In genomic region chr1:99652881-99653281, GRCh38 we compare ENCODE assay signal across 25 cellular contexts. TPM values are rescaled to one million over a fixed set of nuclear protein-coding genes. Genes with fewer than 3 reads are reported as not detected.
DNase-seq lines count a peak whose midpoint lies in the region; ATAC-seq, FAIRE-seq and TF ChIP-seq lines count a peak whose summit lies in the region.
"Had no signal": no experiment of that assay in that cellular context is flagged by ENCODE, and none has a peak within 500 bp of the region (broad histone marks: within the 10 kb centered on the region; RNA-seq: fewer than 3 reads in every experiment).

No MANE protein-coding gene starts in this region.

- POLR2A ChIA-PET in H1 (lab: Charles Lee; ENCODE audit: partially characterized antibody): no interaction called here

- no peak for TF ChIP-seq POLR2A in H1 (IDR thresholded peaks at IDR 0.05; ENCODE audit: control extremely low read depth in 1 of 2, low read depth in 2 of 2, low read length in 2 of 2)

- H2BK5ac ChIP-seq in H1 (ENCODE audit: low read depth, low read length): no peak overlapping the region
- no peak overlapping the region for H2BK5ac ChIP-seq in mesendoderm (ENCODE audit: low read length)

- no peaks in the 10 kb centered on the region for H3K9me3 Mint-ChIP-seq in stimulated activated effector memory CD8-positive, alpha-beta T cell treated with anti-CD3 and anti-CD28 coated beads, Interleukin-12 subunit alpha, Interleukin-12 subunit beta, amount 100 ng/mL, for 72 hours
- H3K9me3 Mint-ChIP-seq: activated naive CD4-positive, alpha-beta T cell treated with anti-CD3 and anti-CD28 coated beads, Interleukin-2, amount 50 U/mL, for 72 hours; T-cell had no signal

- H2BK12ac ChIP-seq in H1 (ENCODE audit: low read depth, low read length): no peak overlapping the region

- H3K4me1 Mint-ChIP-seq in stimulated activated effector memory CD8-positive, alpha-beta T cell treated with anti-CD3 and anti-CD28 coated beads, Interleukin-12 subunit alpha, Interleukin-12 subunit beta, amount 100 ng/mL, for 72 hours: no peaks in the 10 kb centered on the region
- H3K4me1 Mint-ChIP-seq: T-cell had no signal

- no peak overlapping the region for H3K4me3 Mint-ChIP-seq in stimulated activated effector memory CD8-positive, alpha-beta T cell treated with anti-CD3 and anti-CD28 coated beads, Interleukin-12 subunit alpha, Interleukin-12 subunit beta, amount 100 ng/mL, for 72 hours
- H3K4me3 Mint-ChIP-seq: T-cell had no signal

- no peak overlapping the region for H2AFZ ChIP-seq in H1 (ENCODE audit: low read length)

- no peak for ATAC-seq in stimulated activated effector memory CD8-positive, alpha-beta T cell treated with anti-CD3 and anti-CD28 coated beads, Interleukin-12 subunit alpha, Interleukin-12 subunit beta, amount 100 ng/mL, for 72 hours
- ATAC-seq: activated naive CD4-positive, alpha-beta T cell treated with anti-CD3 and anti-CD28 coated beads, Interleukin-2, amount 50 U/mL, for 72 hours; T-cell had no signal

- H3K4me3 ChIP-seq in AG10803 (ENCODE audit: low read length) (no peak overlapping the region), NT2/D1 (ENCODE audit: insufficient read length, low read depth) (no peak overlapping the region), H1 (ENCODE audit: extremely low read depth in 1 of 4, insufficient read depth in 2 of 4, low read depth in 3 of 4, low read length in 4 of 4) (no peak overlapping the region), mesendoderm (ENCODE audit: low read length) (no peak overlapping the region)
- H3K4me3 ChIP-seq: BLaER1 treated with 17β-estradiol and CSF1 and Interleukin-3, amounts not matched to agents 10 nM and 100 nM had no signal

- H2BK20ac ChIP-seq in H1 (ENCODE audit: low read length): no peak overlapping the region

- no peak overlapping the region for H4K91ac ChIP-seq in H1 (replicated peaks; ENCODE audit: insufficient read length, low read length)

- H3K36me3 ChIP-seq in NT2/D1 (ENCODE audit: insufficient read depth, insufficient read length, low read length) (no peaks in the 10 kb centered on the region), H1 (ENCODE audit: control insufficient read depth in 2 of 4, insufficient read depth in 4 of 4, low read length in 3 of 4) (no peaks in the 10 kb centered on the region), mesendoderm (ENCODE audit: control insufficient read depth, insufficient read depth, low read length) (no peaks in the 10 kb centered on the region)
- H3K36me3 ChIP-seq: BLaER1 treated with 17β-estradiol and CSF1 and Interleukin-3, amounts not matched to agents 10 nM and 100 nM; brain microvascular endothelial cell had no signal

- H3K18ac ChIP-seq in H1 (ENCODE audit: extremely low read depth, low read length) (no peak overlapping the region), mesendoderm (ENCODE audit: low read length) (no peak overlapping the region)

- H3K56ac ChIP-seq in H1 (replicated peaks; ENCODE audit: insufficient read length, low read depth, low read length): no peak overlapping the region
- no peak overlapping the region for H3K56ac ChIP-seq in mesendoderm (ENCODE audit: low read length)

- TF ChIP-seq CTCF in AG10803 (conservative IDR thresholded peaks at IDR 0.05; ENCODE audit: low read length): no peak
- TF ChIP-seq CTCF in H1 (IDR thresholded peaks at IDR 0.05; ENCODE audit: control extremely low read depth in 1 of 3, insufficient read depth in 1 of 3, low read depth in 1 of 3, low read length in 3 of 3): no peak

- H2AK5ac ChIP-seq in H1 (ENCODE audit: low read depth, low read length) (no peak overlapping the region), mesendoderm (ENCODE audit: low read length) (no peak overlapping the region)

- H3K23me2 ChIP-seq in H1 (ENCODE audit: low read depth, low read length): no peaks in the 10 kb centered on the region

- no peaks in the 10 kb centered on the region for H3K36me3 Mint-ChIP-seq in stimulated activated effector memory CD8-positive, alpha-beta T cell treated with anti-CD3 and anti-CD28 coated beads, Interleukin-12 subunit alpha, Interleukin-12 subunit beta, amount 100 ng/mL, for 72 hours
- H3K36me3 Mint-ChIP-seq: activated naive CD4-positive, alpha-beta T cell treated with anti-CD3 and anti-CD28 coated beads, Interleukin-2, amount 50 U/mL, for 72 hours; T-cell had no signal

- DNase-seq in AG10803 (ENCODE audit: low read depth) (peak; percentile 24), NT2/D1 (ENCODE audit: low read depth, low spot score) (peak; percentile 23), H1 (ENCODE audit: low read depth in 1 of 2, low spot score in 2 of 2) (no peak), mesendoderm (peak; percentile 53), urothelium cell line (ENCODE audit: low spot score) (no peak)
- DNase-seq in activated CD4-positive, alpha-beta T cell treated with anti-CD3 and anti-CD28 coated beads for 4 hours: no peak
- no peak for DNase-seq in activated CD4-positive, alpha-beta T cell treated with anti-CD3 and anti-CD28 coated beads, Interleukin-2, amount 50 U/mL, for 1 hour
- DNase-seq in stimulated activated effector memory CD8-positive, alpha-beta T cell treated with anti-CD3 and anti-CD28 coated beads, Interleukin-12 subunit alpha, Interleukin-12 subunit beta, amount 100 ng/mL, for 72 hours (ENCODE audit: low spot score in 2 of 2): no peak
- DNase-seq: ACHN; activated T-cell treated with anti-CD3 and anti-CD28 coated beads, Interleukin-2, amount 50 U/mL, for 48 hours; brain microvascular endothelial cell; Calu3; cortex of kidney; hypothalamus; NCI-H1092; NCI-H1930; NCI-H226; NCI-H774; occipital lobe; OCI-M1; T-cell had no signal

- TF ChIP-seq EP300 in H1 (IDR thresholded peaks at IDR 0.05; ENCODE audit: borderline replicate concordance in 1 of 2, low read depth in 2 of 2, low read length in 2 of 2): no peak

- no peak overlapping the region for H3K4ac ChIP-seq in H1 (replicated peaks; ENCODE audit: insufficient read length, low read depth, low read length)
- H3K4ac ChIP-seq in mesendoderm (ENCODE audit: low read depth, low read length): no peak overlapping the region

- H4K5ac ChIP-seq in H1 (ENCODE audit: insufficient read length, low read depth, low read length): no peak overlapping the region
- no peak overlapping the region for H4K5ac ChIP-seq in mesendoderm (ENCODE audit: low read length)

- FAIRE-seq in H1 (lab: Jason Lieb, UNC): peak; percentile 82
- no peak for FAIRE-seq in urothelium cell line (lab: Jason Lieb, UNC)
- FAIRE-seq: GM19239, islet of Langerhans had no signal

- H3K23ac ChIP-seq in H1 (ENCODE audit: insufficient read length) (no peak overlapping the region), mesendoderm (ENCODE audit: low read length) (no peak overlapping the region)

- H3K4me2 ChIP-seq in H1 (ENCODE audit: insufficient read depth in 1 of 2, low read depth in 2 of 2, low read length in 2 of 2) (no peak overlapping the region; a peak in 1 of 4 replicates), mesendoderm (ENCODE audit: low read length) (no peak overlapping the region)
- H3K4me2 ChIP-seq: BLaER1 treated with 17β-estradiol and CSF1 and Interleukin-3, amounts not matched to agents 10 nM and 100 nM had no signal

- H3K4me1 ChIP-seq in NT2/D1 (ENCODE audit: insufficient read depth, insufficient read length) (peaks cover 3% of the 10 kb centered on the region), H1 (replicated peaks in 1 of 4; ENCODE audit: control insufficient read depth in 3 of 4, insufficient read depth in 4 of 4, low read length in 3 of 4) (peaks cover 0 to 14% (median 5%) of the 10 kb centered on the region in 4 experiments; a peak in 3 of 7 replicates), mesendoderm (ENCODE audit: control insufficient read depth, low read depth, low read length) (peaks cover 1% of the 10 kb centered on the region)
- H3K4me1 ChIP-seq: BLaER1 treated with 17β-estradiol and CSF1 and Interleukin-3, amounts not matched to agents 10 nM and 100 nM had no signal

- H3K9me3 ChIP-seq in NT2/D1 (ENCODE audit: insufficient read depth, low read length) (no peaks in the 10 kb centered on the region), H1 (ENCODE audit: insufficient read depth in 2 of 2, low read depth in 1 of 2, low read length in 1 of 2) (no peaks in the 10 kb centered on the region)
- H3K9me3 ChIP-seq: BLaER1 treated with 17β-estradiol and CSF1 and Interleukin-3, amounts not matched to agents 10 nM and 100 nM had no signal

- H3K79me1 ChIP-seq in H1 (ENCODE audit: low read depth, low read length) (no peaks in the 10 kb centered on the region), mesendoderm (ENCODE audit: low read length) (no peaks in the 10 kb centered on the region)

- no peak overlapping the region for H3K14ac ChIP-seq in H1 (ENCODE audit: insufficient read length)

- H3K27me3 ChIP-seq in NT2/D1 (ENCODE audit: insufficient read depth, insufficient read length) (no peaks in the 10 kb centered on the region), H1 (replicated peaks in 1 of 4; ENCODE audit: control insufficient read depth in 3 of 4, extremely low read depth in 1 of 4, insufficient read depth in 3 of 4, low read length in 3 of 4) (no peaks in the 10 kb centered on the region), mesendoderm (ENCODE audit: insufficient read depth, low read length, poor library complexity) (no peaks in the 10 kb centered on the region)
- H3K27me3 ChIP-seq: BLaER1 treated with 17β-estradiol and CSF1 and Interleukin-3, amounts not matched to agents 10 nM and 100 nM; brain microvascular endothelial cell had no signal

- no peak overlapping the region for H2BK120ac ChIP-seq in H1 (replicated peaks; ENCODE audit: low read depth, low read length)
- H2BK120ac ChIP-seq in mesendoderm (ENCODE audit: low read depth, low read length): no peak overlapping the region

- CTCF ChIA-PET in H1 (lab: Charles Lee; ENCODE audit: partially characterized antibody): interaction anchor here (1.1 to 1.6 kb wide), 2 partner anchors 174 to 326 kb away, joined by 3 to 5 read pairs; no protein-coding TSS in a partner anchor

- no peaks in the 10 kb centered on the region for H4K20me1 ChIP-seq in H1 (replicated peaks in 1 of 2; ENCODE audit: control insufficient read depth in 1 of 2, insufficient read depth in 2 of 2, low read length in 2 of 2)
- H4K20me1 ChIP-seq: BLaER1 treated with 17β-estradiol and CSF1 and Interleukin-3, amounts not matched to agents 10 nM and 100 nM had no signal

- H2BK15ac ChIP-seq in H1 (ENCODE audit: low read length): no peak overlapping the region
- H2BK15ac ChIP-seq in mesendoderm (replicated peaks; ENCODE audit: low read depth): no peak overlapping the region

- no peak overlapping the region for H3K9ac ChIP-seq in NT2/D1 (ENCODE audit: insufficient read length, low read depth)
- no peak overlapping the region for H3K9ac ChIP-seq in H1 (replicated peaks in 1 of 4; ENCODE audit: extremely low read depth in 1 of 4, low read depth in 3 of 4, low read length in 3 of 4)
- no peak overlapping the region for H3K9ac ChIP-seq in mesendoderm (ENCODE audit: low read length)
- H3K9ac ChIP-seq: BLaER1 treated with 17β-estradiol and CSF1 and Interleukin-3, amounts not matched to agents 10 nM and 100 nM had no signal

- no peaks in the 10 kb centered on the region for H3K79me2 ChIP-seq in H1 (ENCODE audit: control insufficient read depth in 1 of 2, insufficient read depth in 2 of 2, low read length in 2 of 2)
- no peaks in the 10 kb centered on the region for H3K79me2 ChIP-seq in mesendoderm (ENCODE audit: control insufficient read depth, insufficient read depth, low read length)

- H3K27ac ChIP-seq in H1 (ENCODE audit: low read depth, low read length) (no peak overlapping the region), mesendoderm (ENCODE audit: low read depth, low read length) (no peak overlapping the region)
- H3K27ac ChIP-seq: BLaER1 treated with 17β-estradiol and CSF1 and Interleukin-3, amounts not matched to agents 10 nM and 100 nM; brain microvascular endothelial cell had no signal

- 50% methylated on average over 2 of the region's 2 CpGs; no CpG with 5 or more reads in 1 of the 2 experiments for WGBS in H1 (ENCODE audit: extremely low coverage in 1 of 2, insufficient coverage in 1 of 2, insufficient read length in 1 of 2, insufficient replicate concordance in 2 of 2, low coverage in 1 of 2, low lambda C conversion rate in 2 of 2, missing lambda C conversion rate in 1 of 2), 2 experiments
- no CpG with 5 or more reads among the region's 2 CpGs for WGBS in mesendoderm (ENCODE audit: extremely low coverage, insufficient coverage, low lambda C conversion rate)

- TF ChIP-seq RAD21 in H1 (IDR thresholded peaks at IDR 0.05 in 1 of 2, conservative IDR thresholded peaks at IDR 0.05 in 1 of 2; ENCODE audit: low read depth in 2 of 2, low read length in 2 of 2): no peak

- no peak overlapping the region for H3K27ac Mint-ChIP-seq in stimulated activated effector memory CD8-positive, alpha-beta T cell treated with anti-CD3 and anti-CD28 coated beads, Interleukin-12 subunit alpha, Interleukin-12 subunit beta, amount 100 ng/mL, for 72 hours
- H3K27ac Mint-ChIP-seq: activated naive CD4-positive, alpha-beta T cell treated with anti-CD3 and anti-CD28 coated beads, Interleukin-2, amount 50 U/mL, for 72 hours; T-cell had no signal

- H4K8ac ChIP-seq in H1 (ENCODE audit: extremely low read depth, insufficient read depth, low read length) (no peak overlapping the region), mesendoderm (ENCODE audit: low read depth, low read length) (no peak overlapping the region)

RNA-seq across cellular contexts. Expression of gene PALMD, which starts 7.0 kb away (rescaled TPM):
- total RNA-seq in H1 (2021; fragmentation: NEBNext Ultra II Directional; extraction: Animal tissue kit (Norgen Biotek cat#: 25700)): not detected in 2 replicates
- polyA plus RNA-seq in H1 (2011; rRNA removed): not detected in 2 replicates
- polyA plus RNA-seq in H1 (2011; cell fraction: cytosol; rRNA removed): not detected
- not detected for polyA plus RNA-seq in H1 (2011; cell fraction: nucleus; rRNA removed)
- not detected in 4 replicates for polyA plus RNA-seq in H1 (2012, experiment 1 of 2)
- not detected for polyA plus RNA-seq in H1 (2012, experiment 2 of 2)
- polyA plus RNA-seq in H1 (2013, experiment 1 of 2): 0.06 TPM
- 0.02 TPM for polyA plus RNA-seq in H1 (2013, experiment 2 of 2)
- polyA minus RNA-seq in H1 (2011; rRNA and poly(A)+ RNA removed): not detected in 2 replicates
- polyA minus RNA-seq in H1 (2011; cell fraction: cytosol; rRNA and poly(A)+ RNA removed): not detected
- polyA minus RNA-seq in H1 (2011; cell fraction: nucleus; rRNA and poly(A)+ RNA removed): not detected
- 0.04 TPM for polyA plus RNA-seq in mesendoderm (2013, experiment 1 of 2)
- 0.10 TPM for polyA plus RNA-seq in mesendoderm (2013, experiment 2 of 2)
- total RNA-seq: activated naive CD4-positive, alpha-beta T cell treated with anti-CD3 and anti-CD28 coated beads, Interleukin-2, amount 50 U/mL, for 72 hours had no signal

Comparison
In these comparisons a context has a peak if more than half of its experiments do, and no peak if none do; other contexts are left out.
1. DNase-seq: peak in AG10803 (single experiment), NT2/D1 (single experiment) and mesendoderm (single experiment); none in H1 (0 of 2), activated CD4-positive, alpha-beta T cell treated with anti-CD3 and anti-CD28 coated beads for 4 hours (0 of 2), activated CD4-positive, alpha-beta T cell treated with anti-CD3 and anti-CD28 coated beads, Interleukin-2, amount 50 U/mL, for 1 hour (single experiment), urothelium cell line (single experiment) and stimulated activated effector memory CD8-positive, alpha-beta T cell treated with anti-CD3 and anti-CD28 coated beads, Interleukin-12 subunit alpha, Interleukin-12 subunit beta, amount 100 ng/mL, for 72 hours (0 of 2).